Comparison of ENCODE assay signal across 31 cellular contexts in the genomic region with DNA sequence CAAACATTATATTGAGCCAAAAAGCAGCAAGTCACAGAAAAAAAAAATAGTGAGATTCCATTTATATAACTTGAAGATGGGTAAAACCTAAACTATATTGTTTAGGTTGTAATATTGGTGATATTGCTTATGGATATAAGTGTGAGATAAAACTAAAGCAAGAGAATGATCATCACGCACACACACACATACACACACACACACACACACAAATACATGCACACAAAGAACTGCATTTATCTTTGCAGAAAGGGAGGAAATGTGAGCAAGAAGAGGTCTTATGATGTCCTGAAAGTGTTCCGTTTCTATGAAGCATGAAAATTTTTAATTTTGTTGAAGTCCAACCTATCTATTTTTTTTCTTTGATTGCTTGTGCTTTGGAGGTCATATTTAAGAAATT. TPM values are rescaled to one million over a fixed set of nuclear protein-coding genes. Genes with fewer than 3 reads are reported as not detected.
DNase-seq lines count a peak whose midpoint lies in the region; ATAC-seq, FAIRE-seq and TF ChIP-seq lines count a peak whose summit lies in the region.
"Had no signal": no experiment of that assay in that cellular context is flagged by ENCODE, and none has a peak within 500 bp of the region (broad histone marks: within the 10 kb centered on the region; RNA-seq: fewer than 3 reads in every experiment).

No MANE protein-coding gene starts in this region.

- H3K27me3 Mint-ChIP-seq in CD14-positive monocyte (ENCODE audit: low read depth in 3 of 3) (peaks cover 0 to 2% (median 0%) of the 10 kb centered on the region in 3 donors), IgD-negative memory B cell (no peaks in the 10 kb centered on the region)

- H3K79me2 ChIP-seq in GM12878 (ENCODE audit: control insufficient read depth, insufficient read depth, low read length): no peaks in the 10 kb centered on the region; the same call in 1 of the 2 replicates

- no peak for FAIRE-seq in GM12878 (lab: Jason Lieb, UNC)
- FAIRE-seq: astrocyte, colon had no signal

- SMC1A ChIA-PET in GM12878 (lab: Charles Lee; ENCODE audit: uncharacterized antibody, unreplicated experiment): interaction anchor here (1.0 to 5.4 kb wide), 11 partner anchors 8 to 214 kb away, joined by 3 to 66 read pairs (median 16); a partner anchor contains a TSS

- H3K4me3 Mint-ChIP-seq in CD14-positive monocyte (no peak overlapping the region), IgD-negative memory B cell (peak overlapping the region in 3 of 4 donors; percentile 9 to 73 (median 59))
- H3K4me3 Mint-ChIP-seq: immature natural killer cell; T-helper 2 cell treated with Interferon-gamma antibody and Interleukin-4, amounts not matched to agents 5 μg/mL and 100 μg/mL, for 36 hours had no signal

- TF ChIP-seq POLR2A in GM12878 (IDR thresholded peaks at IDR 0.05; ENCODE audit: low read depth, low read length) (no peak), lower leg skin (IDR thresholded peaks at IDR 0.05) (no peak)

- H2AFZ ChIP-seq in GM12878 (ENCODE audit: control insufficient read depth, low read depth, low read length): no peak overlapping the region

- WGBS in GM12878 (ENCODE audit: insufficient coverage, insufficient replicate concordance, low lambda C conversion rate, missing lambda C conversion rate): 82% methylated on average over 2 of the region's 2 CpGs
- 76 to 88% methylated on average over 2 of the region's 2 CpGs for whole genome bisulfite sequencing in lower leg skin, 2 donors

- in situ Hi-C loops in GM12878 (cut with MboI): no loop called here

- no peaks in the 10 kb centered on the region for H3K27me3 ChIP-seq in GM12878 (replicated peaks in 1 of 2; ENCODE audit: control insufficient read depth in 2 of 2, insufficient read depth in 2 of 2, low read length in 1 of 2)
- H3K27me3 ChIP-seq in neutrophil: no peaks in the 10 kb centered on the region
- H3K27me3 ChIP-seq: cardiac muscle cell had no signal

- TF ChIP-seq EP300 in GM12878 (IDR thresholded peaks at IDR 0.05; ENCODE audit: borderline replicate concordance in 1 of 2, control insufficient read depth in 1 of 2, low read depth in 2 of 2, low read length in 2 of 2): no peak

- TF ChIP-seq CTCF in CD14-positive monocyte (IDR thresholded peaks at IDR 0.05): no peak
- TF ChIP-seq CTCF in GM12878 (IDR thresholded peaks at IDR 0.05 in 2 of 3, conservative IDR thresholded peaks at IDR 0.05 in 1 of 3; ENCODE audit: control insufficient read depth in 2 of 3, extremely low read depth in 1 of 3, insufficient read depth in 1 of 3, low read depth in 3 of 3, low read length in 3 of 3): no peak
- no peak for TF ChIP-seq CTCF in neutrophil (IDR thresholded peaks at IDR 0.05)
- no peak for TF ChIP-seq CTCF in lower leg skin (IDR thresholded peaks at IDR 0.05)

- no peak overlapping the region for H3K4me2 ChIP-seq in GM12878 (ENCODE audit: control insufficient read depth, insufficient read depth)

- CTCF ChIA-PET in GM12878 (lab: Yijun Ruan, JAX): interaction anchor here (3.0 kb wide), 1 partner anchor 12 kb away, joined by 19 read pairs; no protein-coding TSS in a partner anchor

- no peak for ATAC-seq in GM12878
- ATAC-seq: left cardiac atrium, Panc1, right cardiac atrium had no signal

- peak overlapping the region in 6 of 7 donors; percentile 77 to 99 (median 88) for H3K27ac Mint-ChIP-seq in CD14-positive monocyte
- H3K27ac Mint-ChIP-seq in IgD-negative memory B cell: peak overlapping the region in 2 of 3 donors; percentile 93 to 96
- H3K27ac Mint-ChIP-seq: immature natural killer cell; T-helper 2 cell treated with Interferon-gamma antibody and Interleukin-4, amounts not matched to agents 5 μg/mL and 100 μg/mL, for 36 hours had no signal

- intact Hi-C loops in CD14-positive monocyte (cut with micrococcal nuclease) (loop anchor here (2.0 to 10.0 kb wide), 4 partner anchors 14 to 740 kb away; no protein-coding TSS in a partner anchor), GM12878 (cut with micrococcal nuclease; ENCODE audit: unreplicated experiment) (loop anchor here (5.0 kb wide), 1 partner anchor 222 kb away; no protein-coding TSS in a partner anchor), lower leg skin (cut with DNase I; ENCODE audit: low total_unique reads) (no loop called here)

- DNase-seq in CD14-positive monocyte (ENCODE audit: low spot score) (no peak), GM12878 (ENCODE audit: low read depth, low spot score) (no peak), C1 segment of cervical spinal cord (lab: John Stamatoyannopoulos, UW) (no peak), lower leg skin (ENCODE audit: low spot score in 2 of 2) (no peak), COR-L47 (lab: John Stamatoyannopoulos, UW) (no peak)
- DNase-seq: activated CD4-positive, alpha-beta T cell treated with anti-CD3 and anti-CD28 coated beads for 4 hours; activated CD8-positive, alpha-beta memory T cell treated with anti-CD3 and anti-CD28 coated beads for 24 hours; activated effector memory CD4-positive, alpha-beta T cell treated with Interleukin-2 at 50 U/mL for 16 hours; activated T-cell treated with anti-CD3 and anti-CD28 coated beads for 4 hours; effector CD4-positive, alpha-beta T cell; HCEC 1CT; immature natural killer cell; left cardiac atrium; mesenchymal stem cell; MV-4-11; NCI-H1436; NCI-H2081; NCI-H2227 treated with DMSO at 0.1 percent for 48 hours; NCI-H526 treated with DMSO at 0.1 percent for 48 hours; NK-92 treated with Interleukin-12 subunit alpha and Interleukin-12 subunit beta, amount 100 ng/mL, for 24 hours; right cardiac atrium; SHP77 treated with DMSO at 0.1 percent for 48 hours; stimulated activated CD4-positive, alpha-beta T cell treated with anti-CD3 and anti-CD28 coated beads, Interleukin-2, amount 100 ng/mL, for 24 hours; trophoblast cell had no signal

- H3K9me3 Mint-ChIP-seq in CD14-positive monocyte: peaks cover 0 to 7% (median 1%) of the 10 kb centered on the region in 7 donors
- H3K9me3 Mint-ChIP-seq in IgD-negative memory B cell: peaks cover 0 to 7% (median 2%) of the 10 kb centered on the region in 3 donors

- no TSS peak for BruUV-seq in GM12878 (replicated peaks; lab: Mats Ljungman, UMichigan)

- H3K36me3 ChIP-seq in GM12878 (ENCODE audit: control insufficient read depth in 2 of 2, insufficient read depth in 2 of 2, low read length in 1 of 2) (no peaks in the 10 kb centered on the region), neutrophil (no peaks in the 10 kb centered on the region)
- H3K36me3 ChIP-seq: cardiac muscle cell had no signal

- H3K4me3 ChIP-seq in GM12878 (no peak overlapping the region), neutrophil (ENCODE audit: low read depth in 1 of 2, low read length in 1 of 2) (no peak overlapping the region), lower leg skin (ENCODE audit: low read depth, poor library complexity, severe bottlenecking) (no peak overlapping the region)
- H3K4me3 ChIP-seq: cardiac muscle cell had no signal

- POLR2A ChIA-PET in GM12878 (lab: Charles Lee): interaction anchor here (1.1 to 6.6 kb wide), 4 partner anchors 8 to 20 kb away, joined by 3 to 82 read pairs (median 9); a partner anchor contains a TSS

- H3K4me1 ChIP-seq in GM12878 (ENCODE audit: control insufficient read depth, insufficient read depth, low read length) (peaks cover 41% of the 10 kb centered on the region), neutrophil (ENCODE audit: control insufficient read depth in 1 of 2, insufficient read depth in 1 of 2, low read depth in 1 of 2, low read length in 1 of 2) (peaks cover 95 to 97% of the 10 kb centered on the region in 2 experiments)

- H4K20me1 ChIP-seq in GM12878 (ENCODE audit: control insufficient read depth, insufficient read depth): no peaks in the 10 kb centered on the region

- H3K36me3 Mint-ChIP-seq in CD14-positive monocyte: peaks cover 0 to 5% of the 10 kb centered on the region in 2 donors
- H3K36me3 Mint-ChIP-seq in IgD-negative memory B cell: peaks cover 2% of the 10 kb centered on the region

- TF ChIP-seq RAD21 in GM12878 (IDR thresholded peaks at IDR 0.05; ENCODE audit: insufficient read depth, low read depth, low read length): no peak

- no peaks in the 10 kb centered on the region; the same call in 1 of the 3 replicates for H3K9me3 ChIP-seq in GM12878 (replicated peaks; ENCODE audit: control insufficient read depth, insufficient read depth, low read length)
- no peaks in the 10 kb centered on the region for H3K9me3 ChIP-seq in neutrophil

- RAD21 ChIA-PET in GM12878 (lab: Charles Lee; ENCODE audit: unreplicated experiment): interaction anchor here (0.6 to 8.5 kb wide), 8 partner anchors 12 to 65 kb away, joined by 3 to 112 read pairs (median 14); a partner anchor contains a TSS

- H3K27ac ChIP-seq in GM12878 (ENCODE audit: control insufficient read depth, insufficient read depth) (no peak overlapping the region), neutrophil (peak overlapping the region; percentile 99)
- H3K27ac ChIP-seq: cardiac muscle cell had no signal

- H3K4me1 Mint-ChIP-seq in CD14-positive monocyte (peaks cover 83% of the 10 kb centered on the region), IgD-negative memory B cell (peaks cover 50 to 74% (median 64%) of the 10 kb centered on the region in 3 donors)

- no peak overlapping the region for H3K9ac ChIP-seq in GM12878 (ENCODE audit: control insufficient read depth, insufficient read depth, low read length)

TF ChIP-seq in GM12878, 131 proteins besides CTCF, POLR2A, EP300 and RAD21 (continues in another document):
- TF ChIP-seq SP1 (IDR thresholded peaks at IDR 0.05; ENCODE audit: low read depth, low read length) (no peak), PML (IDR thresholded peaks at IDR 0.05; ENCODE audit: low read length) (no peak), EED (IDR thresholded peaks at IDR 0.05; ENCODE audit: low read depth) (no peak), TCF3 (IDR thresholded peaks at IDR 0.05; ENCODE audit: borderline replicate concordance, insufficient read depth, low read depth, low read length) (no peak)

RNA-seq across cellular contexts. Expression of a gene that starts 16.4 kb away (rescaled TPM):
- polyA plus RNA-seq in CD14-positive monocyte (1 to 10 TPM; 7.4 to 7.8 TPM), IgD-negative memory B cell (18.6 TPM), GM12878 (2011; rRNA removed) (15.9 and 23.5 TPM in 2 replicates), GM12878 (2014; fragmentation: Illumina TruSeq; extraction: Trizol) (7.8 and 22.9 TPM in 2 replicates), GM12878 (2014; fragmentation: Nextera tagmentation; extraction: Ambion mirVana) (10 to 100 TPM; 15.2 to 19.3 TPM), GM12878 (2014; rRNA removed) (7.0 and 10.3 TPM in 2 replicates), GM12878 (2016; fragmentation: Nextera tagmentation; extraction: Ambion mirVana) (1 to 10 TPM; 8.8 to 9.8 TPM)
- total RNA-seq in GM12878 (2013; cell fraction: nucleolus; rRNA removed): 28.2 and 31.0 TPM in 2 replicates
- total RNA-seq in GM12878 (2014; rRNA removed) (6.8 and 7.5 TPM in 2 replicates), GM12878 (2014; rRNA removed; fragmentation: Illumina TruSeq; extraction: Trizol) (7.3 and 7.8 TPM in 2 replicates), GM12878 (2021) (5.3 and 5.4 TPM in 2 replicates), lower leg skin (10 to 100 TPM in 3 of 4 donors, 1 to 10 TPM in 1; 9.5 to 20.5 (median 10.8) TPM)
- polyA plus RNA-seq in GM12878 (2011; ENCODE audit: low read depth): 3.7 TPM
- 6.1 and 10.1 TPM in 2 replicates for polyA plus RNA-seq in GM12878 (2011; cell fraction: cytosol; rRNA removed)
- 6.8 and 9.1 TPM in 2 replicates for polyA plus RNA-seq in GM12878 (2011; cell fraction: nucleus; rRNA removed)
- polyA plus RNA-seq in GM12878 (2012): 3.2 and 8.9 TPM in 2 replicates
- polyA minus RNA-seq in GM12878 (2011; rRNA and poly(A)+ RNA removed): 5.8 and 8.9 TPM in 2 replicates
- polyA minus RNA-seq in GM12878 (2011; cell fraction: cytosol; rRNA and poly(A)+ RNA removed): 1.9 and 4.0 TPM in 2 replicates
- polyA minus RNA-seq in GM12878 (2011; cell fraction: nucleus; rRNA and poly(A)+ RNA removed): 2.8 and 5.1 TPM in 2 replicates

Comparison
In these comparisons a context has a peak if more than half of its experiments do, and no peak if none do; other contexts are left out.
1. H3K4me3 Mint-ChIP-seq: peak in IgD-negative memory B cell (3 of 4); none in CD14-positive monocyte (0 of 2).